9 cellular contexts compared by ENCODE assay signal in the genomic region with DNA sequence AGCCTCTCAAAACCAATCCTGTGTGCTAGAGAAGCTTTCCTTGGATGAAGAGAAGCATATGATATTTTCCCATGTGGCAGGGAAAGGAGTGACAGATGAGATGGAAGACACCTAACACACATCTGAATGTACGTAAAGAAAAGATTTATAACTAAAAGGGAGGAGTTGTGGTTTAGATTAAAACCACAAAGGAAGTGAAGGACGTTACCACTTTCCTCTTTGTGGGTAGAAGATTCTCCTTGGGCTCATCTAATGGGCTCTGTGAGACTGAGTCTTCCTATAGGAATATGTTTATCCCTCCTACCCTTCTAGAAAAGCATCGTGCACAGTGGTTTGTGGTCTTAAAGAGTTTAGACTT. TPM values are rescaled to one million over a fixed set of nuclear protein-coding genes. Genes with fewer than 3 reads are reported as not detected.
DNase-seq lines count a peak whose midpoint lies in the region; TF ChIP-seq lines count a peak whose summit lies in the region.
"Had no signal": no experiment of that assay in that cellular context is flagged by ENCODE, and none has a peak within 500 bp of the region (broad histone marks: within the 10 kb centered on the region; RNA-seq: fewer than 3 reads in every experiment).

No MANE protein-coding gene starts in this region.

- peaks cover 10% of the 10 kb centered on the region for H3K36me3 Mint-ChIP-seq in osteocyte (ENCODE audit: unreplicated experiment)

- no peaks in the 10 kb centered on the region for H4K20me1 ChIP-seq in mammary epithelial cell (ENCODE audit: insufficient read depth, low read length)

- intact Hi-C loops in mammary epithelial cell (cut with micrococcal nuclease), result no loop called here

- H3K4me3 Mint-ChIP-seq in osteocyte (ENCODE audit: unreplicated experiment), result no peak overlapping the region

- no peaks in the 10 kb centered on the region for H3K36me3 ChIP-seq in mammary epithelial cell (ENCODE audit: insufficient read depth, low read length)
- H3K36me3 ChIP-seq: heart right ventricle had no signal

- no peak overlapping the region for H3K9ac ChIP-seq in mammary epithelial cell (ENCODE audit: insufficient read depth, low read length)

- H3K4me1 ChIP-seq in mammary epithelial cell (ENCODE audit: insufficient read depth, low read length), result no peaks in the 10 kb centered on the region

- DNase-seq in EL, result peak; percentile 14
- peak; percentile 54 for DNase-seq in MV-4-11 (lab: John Stamatoyannopoulos, UW)
- DNase-seq in mammary epithelial cell, result peak; percentile 46
- DNase-seq in osteocyte (ENCODE audit: extremely low spot score, unreplicated experiment), result no peak
- no peak for DNase-seq in DMS 273 (lab: John Stamatoyannopoulos, UW; ENCODE audit: unreplicated experiment)
- DNase-seq in hypothalamus (lab: John Stamatoyannopoulos, UW), result no peak
- DNase-seq in activated gamma-delta T cell treated with Interleukin-2 at 50 U/mL for 16 hours, result no peak
- DNase-seq: heart right ventricle, SIG-M5 had no signal

- no peak for TF ChIP-seq CTCF in mammary epithelial cell (conservative IDR thresholded peaks at IDR 0.05 in 1 of 2, IDR thresholded peaks at IDR 0.05 in 1 of 2; ENCODE audit: extremely low read depth in 1 of 2, insufficient read depth in 1 of 2, low read depth in 1 of 2, low read length in 2 of 2)
- TF ChIP-seq CTCF in osteocyte (IDR thresholded peaks at IDR 0.05), result no peak

- no peaks in the 10 kb centered on the region for H3K9me3 Mint-ChIP-seq in osteocyte (ENCODE audit: unreplicated experiment)

- H3K27ac Mint-ChIP-seq in osteocyte (ENCODE audit: unreplicated experiment), result peak overlapping the region; percentile 53

- no peaks in the 10 kb centered on the region for H3K27me3 Mint-ChIP-seq in osteocyte (ENCODE audit: unreplicated experiment)

- no peak overlapping the region for H3K27ac ChIP-seq in mammary epithelial cell (ENCODE audit: insufficient read depth, low read depth, low read length)
- H3K27ac ChIP-seq: heart right ventricle had no signal

- no peaks in the 10 kb centered on the region for H3K9me3 ChIP-seq in mammary epithelial cell (replicated peaks; ENCODE audit: insufficient read depth, low read length)
- H3K9me3 ChIP-seq: heart right ventricle had no signal

- H3K79me2 ChIP-seq in mammary epithelial cell (ENCODE audit: insufficient read depth, low read length), result no peaks in the 10 kb centered on the region

- 24% methylated on average over 3 of the region's 3 CpGs for WGBS in mammary epithelial cell (ENCODE audit: low coverage, missing lambda C conversion rate)

- peaks cover 20% of the 10 kb centered on the region for H3K4me1 Mint-ChIP-seq in osteocyte (ENCODE audit: unreplicated experiment)

- no peak overlapping the region for H3K4me3 ChIP-seq in mammary epithelial cell (replicated peaks in 1 of 3; ENCODE audit: insufficient read depth in 1 of 3, low read depth in 2 of 3, low read length in 3 of 3)
- H3K4me3 ChIP-seq: heart right ventricle had no signal

- H3K27me3 ChIP-seq in mammary epithelial cell (ENCODE audit: insufficient read depth, low read length), result peaks cover 10% of the 10 kb centered on the region

- H2AFZ ChIP-seq in mammary epithelial cell (ENCODE audit: low read depth, low read length), result no peak overlapping the region

- BruUV-seq in mammary epithelial cell (replicated peaks; lab: Mats Ljungman, UMichigan), result no TSS peak

- dilution Hi-C loops in mammary epithelial cell (cut with HindIII; ENCODE audit: low sequenced_read_pairs), result no loop called here

- no peak overlapping the region for H3K4me2 ChIP-seq in mammary epithelial cell (ENCODE audit: insufficient read depth, low read depth, low read length)

- CTCF ChIA-PET in mammary epithelial cell (lab: Charles Lee; ENCODE audit: low non-redundant PET), result no interaction called here

- in situ Hi-C loops in mammary epithelial cell (cut with MboI; ENCODE audit: low sequenced_read_pairs in 2 of 2), result no loop called here

RNA-seq across cellular contexts. Expression of a gene that starts 38.9 kb away (rescaled TPM):
- total RNA-seq in mammary epithelial cell (10 to 100 TPM in 1 of 2 donors, 1 to 10 TPM in 1; 4.3 to 13.7 TPM), osteocyte (30.8 and 32.5 TPM in 2 replicates)
- polyA plus RNA-seq in mammary epithelial cell, result 4.1 TPM
- polyA minus RNA-seq in mammary epithelial cell, result 4.1 TPM

Comparison
In these comparisons a context has a peak if more than half of its experiments do, and no peak if none do; other contexts are left out.
1. DNase-seq: peak in EL (single experiment), MV-4-11 (single experiment) and mammary epithelial cell (single experiment); none in osteocyte (single experiment), DMS 273 (single experiment), hypothalamus (0 of 51) and activated gamma-delta T cell treated with Interleukin-2 at 50 U/mL for 16 hours (single experiment).